ENCODE assay signal across 9 cellular contexts in the genomic region with DNA sequence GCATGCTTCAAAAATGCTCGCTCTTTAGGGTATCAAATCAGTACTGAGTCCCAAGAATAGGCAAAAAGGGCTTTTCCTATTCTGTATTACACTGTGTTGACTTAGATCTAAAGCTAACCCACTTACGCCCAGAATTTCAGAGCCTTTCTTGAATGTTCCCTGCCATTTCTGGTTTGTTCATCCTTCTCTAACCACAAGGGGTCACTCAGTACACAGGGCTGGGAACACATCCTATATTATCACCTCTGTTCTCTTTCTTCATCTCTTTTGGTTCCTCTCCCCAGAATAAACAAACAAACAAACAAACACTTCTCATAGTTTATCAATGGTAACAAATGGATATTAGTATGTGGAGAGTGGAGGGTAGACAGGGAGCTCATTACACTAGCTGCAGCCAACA. TPM values are rescaled to one million over a fixed set of nuclear protein-coding genes. Genes with fewer than 3 reads are reported as not detected.
DNase-seq lines count a peak whose midpoint lies in the region; ATAC-seq and TF ChIP-seq lines count a peak whose summit lies in the region.
"Had no signal": no experiment of that assay in that cellular context is flagged by ENCODE, and none has a peak within 500 bp of the region (broad histone marks: within the 10 kb centered on the region; RNA-seq: fewer than 3 reads in every experiment).

No MANE protein-coding gene starts in this region.

- H3K9me3 Mint-ChIP-seq in progenitor cell of endocrine pancreas (ENCODE audit: low read depth): peaks cover 6% of the 10 kb centered on the region
- H3K9me3 Mint-ChIP-seq: central memory CD8-positive, alpha-beta T cell had no signal

- H3K4me3 Mint-ChIP-seq in progenitor cell of endocrine pancreas (ENCODE audit: low read depth): no peak overlapping the region
- H3K4me3 Mint-ChIP-seq: central memory CD8-positive, alpha-beta T cell had no signal

- no peaks in the 10 kb centered on the region for H3K36me3 Mint-ChIP-seq in progenitor cell of endocrine pancreas (ENCODE audit: insufficient read depth)

- no peak for DNase-seq in AG09319 (ENCODE audit: extremely low read depth, low read depth)
- peak; percentile 48 for DNase-seq in NCI-H748 (lab: John Stamatoyannopoulos, UW; ENCODE audit: unreplicated experiment)
- DNase-seq in epithelial cell of esophagus (ENCODE audit: low read depth): peak; percentile 44
- no peak for DNase-seq in progenitor cell of endocrine pancreas (ENCODE audit: low spot score, unreplicated experiment)

- H3K27me3 Mint-ChIP-seq in progenitor cell of endocrine pancreas: no peaks in the 10 kb centered on the region
- H3K27me3 Mint-ChIP-seq: central memory CD8-positive, alpha-beta T cell had no signal

- TF ChIP-seq CTCF in AG09319 (IDR thresholded peaks at IDR 0.05; ENCODE audit: low read depth, low read length): peak; percentile 51
- TF ChIP-seq CTCF in epithelial cell of esophagus (IDR thresholded peaks at IDR 0.05; ENCODE audit: insufficient read depth, low read depth, low read length, missing control alignments): peak; percentile 71
- TF ChIP-seq CTCF in progenitor cell of endocrine pancreas (IDR thresholded peaks at IDR 0.05; ENCODE audit: unreplicated experiment): peak; percentile 61

- no peaks in the 10 kb centered on the region for H3K4me1 Mint-ChIP-seq in progenitor cell of endocrine pancreas (ENCODE audit: low read depth)
- H3K4me1 Mint-ChIP-seq: central memory CD8-positive, alpha-beta T cell had no signal

- no peak overlapping the region for H3K4me3 ChIP-seq in epithelial cell of esophagus (ENCODE audit: low read length)

- no peak overlapping the region for H3K27ac Mint-ChIP-seq in progenitor cell of endocrine pancreas

- ATAC-seq in GM18868 (IDR thresholded peaks at IDR 0.05; ENCODE audit: unreplicated experiment): peak; percentile 61
- no peak for ATAC-seq in HG02973 (IDR thresholded peaks at IDR 0.05; ENCODE audit: unreplicated experiment)
- ATAC-seq in HG03521 (IDR thresholded peaks at IDR 0.05; ENCODE audit: unreplicated experiment): no peak
- no peak for ATAC-seq in HG03135 (IDR thresholded peaks at IDR 0.05; ENCODE audit: unreplicated experiment)

RNA-seq across cellular contexts. Expression of a gene that starts 25.5 kb away (rescaled TPM):
- 15.8 and 17.0 TPM in 2 replicates for total RNA-seq in progenitor cell of endocrine pancreas

Comparison
In these comparisons a context has a peak if more than half of its experiments do, and no peak if none do; other contexts are left out.
1. DNase-seq: peak in NCI-H748 (single experiment) and epithelial cell of esophagus (single experiment); none in AG09319 (single experiment) and progenitor cell of endocrine pancreas (single experiment).
2. Peak in every context shown above with its lines, with median percentiles within 50 percentile points of each other: CTCF ChIP-seq.